Comparison of ENCODE assay signal across 14 cellular contexts in the genomic region with DNA sequence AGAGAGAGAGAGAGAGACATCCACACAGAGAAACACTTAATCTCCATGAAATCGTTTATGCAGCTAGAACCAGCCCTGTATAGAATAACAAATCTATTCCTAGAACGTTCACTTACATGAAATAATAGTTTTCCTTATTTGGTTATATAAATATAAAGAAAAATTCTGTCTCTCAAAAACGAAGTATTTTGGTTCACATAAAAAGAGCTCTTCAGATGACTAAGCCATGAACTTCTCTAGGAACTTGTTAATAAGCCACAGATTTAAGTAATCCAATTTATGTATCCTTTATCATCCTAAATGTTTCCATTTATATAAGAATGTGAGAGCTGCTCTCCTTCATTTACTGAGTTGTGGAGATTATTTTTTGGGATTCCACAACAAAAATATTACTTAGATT.
"Had no signal": no experiment of that assay in that cellular context is flagged by ENCODE, and none has a peak within 500 bp of the region (broad histone marks: within the 10 kb centered on the region; RNA-seq: fewer than 3 reads in every experiment).

No MANE protein-coding gene starts in this region.

- H3K4me3 ChIP-seq: esophagus squamous epithelium, heart right ventricle, right atrium auricular region, sigmoid colon, skin epidermis had no signal

- H3K27ac Mint-ChIP-seq: effector memory CD8-positive, alpha-beta T cell; naive thymus-derived CD8-positive, alpha-beta T cell had no signal

- H3K4me1 Mint-ChIP-seq: naive thymus-derived CD8-positive, alpha-beta T cell had no signal

- H3K36me3 ChIP-seq: esophagus squamous epithelium, heart right ventricle, neutrophil, right atrium auricular region, sigmoid colon had no signal

- H3K4me1 ChIP-seq: esophagus squamous epithelium, heart right ventricle, right atrium auricular region, sigmoid colon had no signal

- H3K27me3 ChIP-seq: esophagus squamous epithelium, heart right ventricle, neutrophil, right atrium auricular region, sigmoid colon had no signal

- H3K4me3 Mint-ChIP-seq: effector memory CD8-positive, alpha-beta T cell; naive thymus-derived CD8-positive, alpha-beta T cell had no signal

- H3K27ac ChIP-seq: esophagus squamous epithelium, heart right ventricle, neutrophil, right atrium auricular region, sigmoid colon, skin epidermis had no signal

- H3K27me3 Mint-ChIP-seq: effector memory CD8-positive, alpha-beta T cell; naive thymus-derived CD8-positive, alpha-beta T cell had no signal

- ATAC-seq: effector memory CD8-positive, alpha-beta T cell; heart right ventricle; left lobe of liver; naive thymus-derived CD8-positive, alpha-beta T cell had no signal

- DNase-seq: effector memory CD8-positive, alpha-beta T cell; esophagus squamous epithelium; heart right ventricle; hypothalamus; islet precursor cell; mammary epithelial cell; naive thymus-derived CD8-positive, alpha-beta T cell; sigmoid colon; stimulated activated naive CD4-positive, alpha-beta T cell treated with Interleukin-2 at 50 U/mL for 16 hours; trophoblast cell had no signal

- H3K9me3 ChIP-seq: esophagus squamous epithelium, heart right ventricle, neutrophil, right atrium auricular region, sigmoid colon had no signal

- H3K36me3 Mint-ChIP-seq: naive thymus-derived CD8-positive, alpha-beta T cell had no signal
